ENCODE assay signal across 9 cellular contexts in the genomic region with DNA sequence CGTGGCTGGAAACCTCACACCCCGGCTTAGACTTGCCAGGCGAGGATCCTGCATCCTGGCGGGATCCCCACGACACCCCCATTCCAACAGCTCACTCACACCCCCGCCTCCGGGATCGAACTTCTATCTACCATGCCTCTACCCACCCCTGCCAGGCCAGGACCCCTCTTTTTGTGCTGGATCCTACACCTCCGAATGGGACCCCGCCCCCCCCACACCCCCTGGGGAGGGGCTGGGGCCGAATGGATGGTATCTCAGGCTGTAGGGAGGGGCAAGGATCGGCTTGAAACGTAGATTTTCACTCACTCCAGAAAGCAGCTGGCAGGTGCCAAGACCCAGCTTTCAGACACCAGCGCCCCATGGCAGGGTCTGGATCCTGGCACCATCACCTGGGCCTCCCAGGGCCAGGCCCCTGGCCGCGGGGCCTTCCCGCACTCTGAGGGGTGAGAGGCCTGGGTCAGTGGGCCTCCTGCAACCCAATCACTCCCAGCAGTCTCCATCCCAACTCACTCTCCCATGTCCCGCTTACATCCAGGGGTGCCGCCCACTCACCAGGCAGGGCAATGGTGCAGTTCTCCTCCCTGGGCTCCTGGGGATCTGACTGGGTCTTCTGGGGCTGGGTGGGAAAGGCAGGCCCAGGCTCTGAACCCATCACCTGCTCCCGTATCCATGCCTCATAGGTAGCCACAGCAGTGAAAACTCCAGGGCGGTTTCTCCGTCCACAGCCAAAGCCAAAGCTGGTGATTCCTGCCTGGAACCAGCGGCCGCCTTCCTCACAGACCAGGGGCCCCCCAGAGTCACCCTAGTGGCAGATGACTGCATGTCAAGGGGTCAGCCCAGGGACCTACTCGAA. TPM values are rescaled to one million over a fixed set of nuclear protein-coding genes. Genes with fewer than 3 reads are reported as not detected.
DNase-seq lines count a peak whose midpoint lies in the region; ATAC-seq and TF ChIP-seq lines count a peak whose summit lies in the region.
"Had no signal": no experiment of that assay in that cellular context is flagged by ENCODE, and none has a peak within 500 bp of the region (broad histone marks: within the 10 kb centered on the region; RNA-seq: fewer than 3 reads in every experiment).

No MANE protein-coding gene starts in this region.

- no peak for TF ChIP-seq CTCF in breast epithelium (IDR thresholded peaks at IDR 0.05)

- no peak for TF ChIP-seq POLR2A in breast epithelium (IDR thresholded peaks at IDR 0.05)

- H3K4me1 Mint-ChIP-seq in naive B cell: peaks cover 6 to 22% (median 12%) of the 10 kb centered on the region in 3 donors

- H3K4me3 ChIP-seq in right cardiac atrium (ENCODE audit: low read length) (no peak overlapping the region), breast epithelium (peak overlapping the region; percentile 42 to 83 (median 57))

- intact Hi-C loops in right cardiac atrium (cut with DNase I) (loop anchor here in 1 of 4 donors (10.0 kb wide), 1 partner anchor 158 kb away; a partner anchor contains a TSS), Right ventricle myocardium inferior (cut with DNase I) (loop anchor here (2.0 kb wide), 1 partner anchor 36 kb away; no protein-coding TSS in a partner anchor), breast epithelium (cut with DNase I; ENCODE audit: low total_unique reads) (no loop called here)

- H3K9me3 ChIP-seq in right cardiac atrium (ENCODE audit: control insufficient read depth, low read length) (no peaks in the 10 kb centered on the region), breast epithelium (no peaks in the 10 kb centered on the region)

- H3K36me3 ChIP-seq in breast epithelium: no peaks in the 10 kb centered on the region

- H3K27me3 Mint-ChIP-seq in naive B cell: peaks cover 6 to 20% (median 19%) of the 10 kb centered on the region in 3 donors

- H3K36me3 Mint-ChIP-seq in naive B cell: no peaks in the 10 kb centered on the region

- H3K27ac Mint-ChIP-seq in naive B cell: peak overlapping the region in 2 of 6 donors; percentile 44 to 62

- DNase-seq in right cardiac atrium (peak in 2 of 3 donors; percentile 73 to 81), Right ventricle myocardium inferior (ENCODE audit: missing footprints) (no peak), breast epithelium (ENCODE audit: low spot score in 2 of 2) (peak in 1 of 2 donors; percentile 43), naive B cell (peak; percentile 4), C1 segment of cervical spinal cord (lab: John Stamatoyannopoulos, UW) (no peak), cerebellar cortex (ENCODE audit: low spot score) (no peak), NCI-H446 treated with DMSO at 0.1 percent for 48 hours (lab: John Stamatoyannopoulos, UW) (no peak), NCI-H510A treated with DMSO at 0.1 percent for 48 hours (lab: John Stamatoyannopoulos, UW) (no peak)

- H3K4me3 Mint-ChIP-seq in naive B cell: peak overlapping the region; percentile 62 to 87 (median 76)

- no peaks in the 10 kb centered on the region for H3K9me3 Mint-ChIP-seq in naive B cell

- H3K27me3 ChIP-seq in right cardiac atrium (ENCODE audit: control insufficient read depth, insufficient read depth): no peaks in the 10 kb centered on the region
- H3K27me3 ChIP-seq in breast epithelium: no peaks in the 10 kb centered on the region

- H3K4me1 ChIP-seq in right cardiac atrium (ENCODE audit: control insufficient read depth, insufficient read depth, low read length) (peaks cover 10% of the 10 kb centered on the region), breast epithelium (peaks cover 9 to 16% of the 10 kb centered on the region in 2 donors)

- H3K27ac ChIP-seq in right cardiac atrium (ENCODE audit: low read length): no peak overlapping the region
- peak overlapping the region; percentile 87 to 93 for H3K27ac ChIP-seq in breast epithelium

- ATAC-seq in right cardiac atrium (no peak), Right ventricle myocardium inferior (no peak), naive B cell (ENCODE audit: low read depth in 2 of 2) (no peak)

- whole genome bisulfite sequencing in right cardiac atrium: 70% methylated on average over 25 of the region's 25 CpGs

RNA-seq across cellular contexts. Expression of a gene that starts 6.6 kb away (rescaled TPM):
- total RNA-seq in right cardiac atrium: 1 to 10 TPM; 1.3 to 2.2 (median 1.8) TPM
- 1.1 TPM for polyA plus RNA-seq in right cardiac atrium
- total RNA-seq in Right ventricle myocardium inferior: 3.0 TPM
- total RNA-seq in breast epithelium: 1 to 10 TPM in 2 of 3 donors, under 1 TPM in 1; 0.98 to 8.3 (median 2.0) TPM
- under 1 TPM in 4 of 6 donors, not detected in 2; 0.40 to 0.85 (median 0.64) TPM for polyA plus RNA-seq in naive B cell (ENCODE audit: low read depth in 6 of 6)

RNA-seq across cellular contexts. Expression of a gene that starts 7.7 kb away (rescaled TPM):
- total RNA-seq in right cardiac atrium (under 1 TPM in 2 of 4 donors, not detected in 2; 0.15 to 0.40 TPM), Right ventricle myocardium inferior (not detected), breast epithelium (10 to 100 TPM in 2 of 3 donors, not detected in 1; 23.6 to 54.4 TPM)
- polyA plus RNA-seq in right cardiac atrium (0.41 TPM), naive B cell (ENCODE audit: low read depth in 6 of 6) (under 1 TPM in 1 of 6 donors, not detected in 5; 0.40 TPM)
- total RNA-seq: dermis microvascular lymphatic vessel endothelial cell had no signal

RNA-seq across cellular contexts. Expression of a gene that starts 25.8 kb away (rescaled TPM):
- total RNA-seq in right cardiac atrium (10 to 100 TPM; 72.3 to 76.4 (median 75.2) TPM), Right ventricle myocardium inferior (67.4 TPM), breast epithelium (10 to 100 TPM; 53.6 to 85.0 (median 67.8) TPM)
- polyA plus RNA-seq in right cardiac atrium (77.0 TPM), naive B cell (ENCODE audit: low read depth in 6 of 6) (10 to 100 TPM; 39.0 to 68.1 (median 51.6) TPM)

RNA-seq across cellular contexts. Expression of a gene that starts 35.1 kb away (rescaled TPM):
- total RNA-seq in right cardiac atrium (10 to 100 TPM; 43.8 to 50.8 (median 48.3) TPM), Right ventricle myocardium inferior (79.7 TPM), breast epithelium (10 to 100 TPM; 31.8 to 33.6 (median 33.5) TPM)
- polyA plus RNA-seq in right cardiac atrium (42.2 TPM), naive B cell (ENCODE audit: low read depth in 6 of 6) (10 to 100 TPM; 23.1 to 41.2 (median 27.3) TPM)

RNA-seq across cellular contexts. Expression of a gene that starts 36.7 kb away (rescaled TPM):
- total RNA-seq in right cardiac atrium (100 to 1,000 TPM; 112 to 172 (median 138) TPM), Right ventricle myocardium inferior (86.8 TPM), breast epithelium (10 to 100 TPM; 59.0 to 78.3 (median 73.9) TPM)
- polyA plus RNA-seq in right cardiac atrium (153 TPM), naive B cell (ENCODE audit: low read depth in 6 of 6) (100 to 1,000 TPM in 5 of 6 donors, 10 to 100 TPM in 1; 79.0 to 177 (median 145) TPM)

Comparison
In these comparisons a context has a peak if more than half of its experiments do, and no peak if none do; other contexts are left out.
1. DNase-seq: peak in right cardiac atrium (2 of 3) and naive B cell (single experiment); none in Right ventricle myocardium inferior (single experiment), C1 segment of cervical spinal cord (0 of 14), cerebellar cortex (single experiment), NCI-H446 treated with DMSO at 0.1 percent for 48 hours (single experiment) and NCI-H510A treated with DMSO at 0.1 percent for 48 hours (single experiment).